1 cellular context compared by ENCODE assay signal in genomic region chr1:52553372-52554266, GRCh38.
TF ChIP-seq lines count a peak whose summit lies in the region.

No MANE protein-coding gene starts in this region.

TF ChIP-seq in GM12878, 131 proteins besides CTCF, POLR2A, EP300 and RAD21 (continued from another document and continues in another):
- TF ChIP-seq ZBTB4 (CRISPR knock-in tag; IDR thresholded peaks at IDR 0.05) (no peak), PKNOX1 (IDR thresholded peaks at IDR 0.05) (no peak), HSF1 (IDR thresholded peaks at IDR 0.05; ENCODE audit: low read depth, low read length) (no peak), MYC (IDR thresholded peaks at IDR 0.05; ENCODE audit: insufficient read depth, insufficient read length, insufficient replicate concordance, low read length, severe bottlenecking) (no peak), ZNF592 (IDR thresholded peaks at IDR 0.05) (no peak), SPI1 (IDR thresholded peaks at IDR 0.05; ENCODE audit: borderline replicate concordance, insufficient read depth, low read depth, low read length) (no peak), WRNIP1 (IDR thresholded peaks at IDR 0.05; ENCODE audit: borderline replicate concordance, low read depth, low read length) (no peak), FOXM1 (IDR thresholded peaks at IDR 0.05; ENCODE audit: low read depth, low read length) (no peak), DPF2 (IDR thresholded peaks at IDR 0.05) (peak; percentile 52), SREBF2 (IDR thresholded peaks at IDR 0.05; ENCODE audit: low read length) (no peak), MTA3 (IDR thresholded peaks at IDR 0.05; ENCODE audit: borderline replicate concordance, low read length) (no peak), RCOR1 (conservative IDR thresholded peaks at IDR 0.05; ENCODE audit: low read depth, low read length) (no peak), ZBTB40 (IDR thresholded peaks at IDR 0.05; ENCODE audit: borderline replicate concordance) (no peak), BACH1 (IDR thresholded peaks at IDR 0.05; ENCODE audit: borderline replicate concordance) (peak; percentile 82), IRF5 (IDR thresholded peaks at IDR 0.05; ENCODE audit: borderline replicate concordance) (no peak), RELB (IDR thresholded peaks at IDR 0.05; ENCODE audit: low read depth) (no peak), TARDBP (IDR thresholded peaks at IDR 0.05; ENCODE audit: borderline replicate concordance) (no peak), CUX1 (IDR thresholded peaks at IDR 0.05; ENCODE audit: insufficient replicate concordance, low read depth, low read length) (no peak), TCF12 (IDR thresholded peaks at IDR 0.05; ENCODE audit: low read depth, low read length) (no peak), ZNF687 (IDR thresholded peaks at IDR 0.05) (peak; percentile 51; the same call in 1 of the 2 replicates), CREM (IDR thresholded peaks at IDR 0.05; ENCODE audit: low read depth) (no peak), ZSCAN29 (IDR thresholded peaks at IDR 0.05) (no peak)
